Comparison of ENCODE assay signal across 2 cellular contexts in the genomic region with DNA sequence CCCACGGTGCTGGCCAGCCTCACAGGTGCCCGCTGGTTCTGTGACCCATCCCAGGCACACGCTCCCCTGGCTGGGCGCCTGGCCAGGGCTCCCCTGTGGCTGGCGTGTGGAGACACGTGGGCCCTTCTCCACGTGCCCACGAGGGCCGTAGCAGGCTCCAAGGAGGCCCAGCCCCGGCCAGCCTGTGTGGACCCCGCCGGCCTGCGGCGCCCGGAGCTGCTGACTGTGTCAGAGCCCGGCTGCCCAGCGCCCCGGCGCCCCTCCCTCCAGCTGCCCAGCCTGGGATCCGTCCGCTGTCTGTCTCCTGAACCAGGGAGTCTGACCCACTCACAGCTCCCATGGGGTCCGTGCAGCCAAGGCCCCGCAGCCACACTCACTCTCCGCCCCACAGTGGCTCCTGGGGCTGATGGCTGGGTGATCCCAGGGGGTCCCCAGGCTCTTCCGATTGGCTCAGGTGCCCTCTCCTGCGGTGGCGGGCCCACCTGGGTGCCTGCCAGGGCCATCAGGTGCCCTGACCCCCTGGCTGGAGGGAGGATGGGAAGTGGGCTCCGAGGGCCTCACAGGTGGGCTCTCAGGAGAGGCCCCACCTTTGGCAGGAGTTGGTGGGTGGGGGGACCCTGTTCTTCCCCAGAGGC.
TF ChIP-seq lines count a peak whose summit lies in the region.

No MANE protein-coding gene starts in this region.

TF ChIP-seq in IMR-90, 13 proteins besides CTCF, POLR2A, EP300 and RAD21:
- TF ChIP-seq, protein P1, sequence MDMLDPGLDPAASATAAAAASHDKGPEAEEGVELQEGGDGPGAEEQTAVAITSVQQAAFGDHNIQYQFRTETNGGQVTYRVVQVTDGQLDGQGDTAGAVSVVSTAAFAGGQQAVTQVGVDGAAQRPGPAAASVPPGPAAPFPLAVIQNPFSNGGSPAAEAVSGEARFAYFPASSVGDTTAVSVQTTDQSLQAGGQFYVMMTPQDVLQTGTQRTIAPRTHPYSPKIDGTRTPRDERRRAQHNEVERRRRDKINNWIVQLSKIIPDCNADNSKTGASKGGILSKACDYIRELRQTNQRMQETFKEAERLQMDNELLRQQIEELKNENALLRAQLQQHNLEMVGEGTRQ (IDR thresholded peaks at IDR 0.05; ENCODE audit: low read depth, low read length) = no peak
- TF ChIP-seq SMC3 (IDR thresholded peaks at IDR 0.05; ENCODE audit: low read depth, low read length) (no peak), MAZ (IDR thresholded peaks at IDR 0.05; ENCODE audit: borderline replicate concordance, low read depth, low read length) (no peak), CEBPB (IDR thresholded peaks at IDR 0.05; ENCODE audit: low read depth, low read length) (no peak), RCOR1 (IDR thresholded peaks at IDR 0.05; ENCODE audit: insufficient replicate concordance, low read length) (no peak), MAFK (IDR thresholded peaks at IDR 0.05; ENCODE audit: low read depth, low read length) (no peak), CHD1 (IDR thresholded peaks at IDR 0.05; ENCODE audit: low read depth, low read length) (no peak), MXI1 (IDR thresholded peaks at IDR 0.05; ENCODE audit: borderline replicate concordance, low read depth, low read length) (no peak), FOS (IDR thresholded peaks at IDR 0.05; ENCODE audit: low read depth, low read length) (no peak), NFE2L2 (IDR thresholded peaks at IDR 0.05; ENCODE audit: low read depth, low read length) (no peak), RFX5 (IDR thresholded peaks at IDR 0.05; ENCODE audit: low read depth, low read length) (no peak), BHLHE40 (IDR thresholded peaks at IDR 0.05; ENCODE audit: low read depth, low read length) (no peak)
- TF ChIP-seq, protein P2, sequence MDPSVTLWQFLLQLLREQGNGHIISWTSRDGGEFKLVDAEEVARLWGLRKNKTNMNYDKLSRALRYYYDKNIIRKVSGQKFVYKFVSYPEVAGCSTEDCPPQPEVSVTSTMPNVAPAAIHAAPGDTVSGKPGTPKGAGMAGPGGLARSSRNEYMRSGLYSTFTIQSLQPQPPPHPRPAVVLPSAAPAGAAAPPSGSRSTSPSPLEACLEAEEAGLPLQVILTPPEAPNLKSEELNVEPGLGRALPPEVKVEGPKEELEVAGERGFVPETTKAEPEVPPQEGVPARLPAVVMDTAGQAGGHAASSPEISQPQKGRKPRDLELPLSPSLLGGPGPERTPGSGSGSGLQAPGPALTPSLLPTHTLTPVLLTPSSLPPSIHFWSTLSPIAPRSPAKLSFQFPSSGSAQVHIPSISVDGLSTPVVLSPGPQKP (IDR thresholded peaks at IDR 0.05; ENCODE audit: borderline replicate concordance, low read depth, low read length) = no peak
TF ChIP-seq in IMR-90: peak in this region for 0.

TF ChIP-seq in WTC11, 78 proteins besides CTCF, POLR2A, EP300 and RAD21:
- TF ChIP-seq AFF4 (CRISPR knock-in tag; IDR thresholded peaks at IDR 0.05; ENCODE audit: borderline replicate concordance) (no peak), FOXP1 (CRISPR knock-in tag; IDR thresholded peaks at IDR 0.05; ENCODE audit: borderline replicate concordance) (no peak), RORB (CRISPR knock-in tag; IDR thresholded peaks at IDR 0.05) (no peak), SMAD3 (CRISPR knock-in tag; IDR thresholded peaks at IDR 0.05; ENCODE audit: borderline replicate concordance) (no peak), E2F1 (CRISPR knock-in tag; IDR thresholded peaks at IDR 0.05) (no peak), CREB1 (CRISPR knock-in tag; IDR thresholded peaks at IDR 0.05) (no peak), MYBL2 (CRISPR knock-in tag; IDR thresholded peaks at IDR 0.05) (no peak), ETV6 (CRISPR knock-in tag; IDR thresholded peaks at IDR 0.05) (no peak)
- TF ChIP-seq, protein P3, sequence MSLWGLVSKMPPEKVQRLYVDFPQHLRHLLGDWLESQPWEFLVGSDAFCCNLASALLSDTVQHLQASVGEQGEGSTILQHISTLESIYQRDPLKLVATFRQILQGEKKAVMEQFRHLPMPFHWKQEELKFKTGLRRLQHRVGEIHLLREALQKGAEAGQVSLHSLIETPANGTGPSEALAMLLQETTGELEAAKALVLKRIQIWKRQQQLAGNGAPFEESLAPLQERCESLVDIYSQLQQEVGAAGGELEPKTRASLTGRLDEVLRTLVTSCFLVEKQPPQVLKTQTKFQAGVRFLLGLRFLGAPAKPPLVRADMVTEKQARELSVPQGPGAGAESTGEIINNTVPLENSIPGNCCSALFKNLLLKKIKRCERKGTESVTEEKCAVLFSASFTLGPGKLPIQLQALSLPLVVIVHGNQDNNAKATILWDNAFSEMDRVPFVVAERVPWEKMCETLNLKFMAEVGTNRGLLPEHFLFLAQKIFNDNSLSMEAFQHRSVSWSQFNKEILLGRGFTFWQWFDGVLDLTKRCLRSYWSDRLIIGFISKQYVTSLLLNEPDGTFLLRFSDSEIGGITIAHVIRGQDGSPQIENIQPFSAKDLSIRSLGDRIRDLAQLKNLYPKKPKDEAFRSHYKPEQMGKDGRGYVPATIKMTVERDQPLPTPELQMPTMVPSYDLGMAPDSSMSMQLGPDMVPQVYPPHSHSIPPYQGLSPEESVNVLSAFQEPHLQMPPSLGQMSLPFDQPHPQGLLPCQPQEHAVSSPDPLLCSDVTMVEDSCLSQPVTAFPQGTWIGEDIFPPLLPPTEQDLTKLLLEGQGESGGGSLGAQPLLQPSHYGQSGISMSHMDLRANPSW (CRISPR knock-in tag; conservative IDR thresholded peaks at IDR 0.05; ENCODE audit: low read depth) = no peak
- TF ChIP-seq, protein P4, sequence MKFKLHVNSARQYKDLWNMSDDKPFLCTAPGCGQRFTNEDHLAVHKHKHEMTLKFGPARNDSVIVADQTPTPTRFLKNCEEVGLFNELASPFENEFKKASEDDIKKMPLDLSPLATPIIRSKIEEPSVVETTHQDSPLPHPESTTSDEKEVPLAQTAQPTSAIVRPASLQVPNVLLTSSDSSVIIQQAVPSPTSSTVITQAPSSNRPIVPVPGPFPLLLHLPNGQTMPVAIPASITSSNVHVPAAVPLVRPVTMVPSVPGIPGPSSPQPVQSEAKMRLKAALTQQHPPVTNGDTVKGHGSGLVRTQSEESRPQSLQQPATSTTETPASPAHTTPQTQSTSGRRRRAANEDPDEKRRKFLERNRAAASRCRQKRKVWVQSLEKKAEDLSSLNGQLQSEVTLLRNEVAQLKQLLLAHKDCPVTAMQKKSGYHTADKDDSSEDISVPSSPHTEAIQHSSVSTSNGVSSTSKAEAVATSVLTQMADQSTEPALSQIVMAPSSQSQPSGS (CRISPR knock-in tag; IDR thresholded peaks at IDR 0.05; ENCODE audit: borderline replicate concordance, low read depth) = no peak
